Comparison of ENCODE assay signal across 9 cellular contexts in genomic region chr11:58958500-58958899, GRCh38. TPM values are rescaled to one million over a fixed set of nuclear protein-coding genes. Genes with fewer than 3 reads are reported as not detected.
A peak's percentile ranks its signal among the peaks of the same experiment; 100 is the strongest.
DNase-seq lines count a peak whose midpoint lies in the region; ATAC-seq and TF ChIP-seq lines count a peak whose summit lies in the region.
"Had no signal": no experiment of that assay in that cellular context is flagged by ENCODE, and none has a peak within 500 bp of the region (broad histone marks: within the 10 kb centered on the region; RNA-seq: fewer than 3 reads in every experiment).

No MANE protein-coding gene starts in this region.

- POLR2A ChIA-PET in CD4-positive, alpha-beta memory T cell (lab: Charles Lee; ENCODE audit: partially characterized antibody), result no interaction called here

- WGBS in aorta, 2 donors, result 57 to 64% methylated on average over 2 of the region's 2 CpGs

- no peak for ATAC-seq in aorta (ENCODE audit: low FRiP score)

- no peaks in the 10 kb centered on the region for H3K4me1 Mint-ChIP-seq in CD4-positive, alpha-beta memory T cell
- no peaks in the 10 kb centered on the region for H3K4me1 Mint-ChIP-seq in nephron

- H3K9me3 ChIP-seq in CD4-positive, alpha-beta memory T cell (ENCODE audit: control insufficient read depth in 1 of 2, low read length in 2 of 2), result no peaks in the 10 kb centered on the region
- no peaks in the 10 kb centered on the region for H3K9me3 ChIP-seq in breast epithelium
- H3K9me3 ChIP-seq in aorta (ENCODE audit: control insufficient read depth, low read length), result no peaks in the 10 kb centered on the region

- intact Hi-C loops in CD4-positive, alpha-beta memory T cell (cut with micrococcal nuclease), result loop anchor here (1.0 to 5.0 kb wide), 2 partner anchors 179 to 200 kb away; no protein-coding TSS in a partner anchor
- intact Hi-C loops in breast epithelium (cut with DNase I; ENCODE audit: low total_unique reads) (no loop called here), aorta (cut with DNase I) (no loop called here)

- no peak for TF ChIP-seq POLR2A in breast epithelium (IDR thresholded peaks at IDR 0.05)

- no peak overlapping the region for H3K27ac ChIP-seq in CD4-positive, alpha-beta memory T cell (ENCODE audit: low read depth, low read length)
- H3K27ac ChIP-seq in breast epithelium, result no peak overlapping the region
- H3K27ac ChIP-seq in aorta (ENCODE audit: low read depth in 1 of 2, low read length in 2 of 2), result no peak overlapping the region

- peaks cover 7 to 13% of the 10 kb centered on the region in 2 donors for H3K27me3 Mint-ChIP-seq in CD4-positive, alpha-beta memory T cell
- peaks cover 3% of the 10 kb centered on the region for H3K27me3 Mint-ChIP-seq in nephron (ENCODE audit: low read depth)

- peak in 3 of 5 donors; percentile 3 to 7 (median 5) for DNase-seq in CD4-positive, alpha-beta memory T cell
- DNase-seq in GM20000 (ENCODE audit: low spot score), result peak; percentile 60
- DNase-seq in NAMALWA (ENCODE audit: low spot score), result peak; percentile 70
- no peak for DNase-seq in breast epithelium (ENCODE audit: low spot score in 2 of 2)
- DNase-seq in SKM-1 treated with dmso at 0.1 percent for 144 hours (lab: John Stamatoyannopoulos, UW; ENCODE audit: unreplicated experiment), result no peak
- DNase-seq in NCI-H1694 treated with DMSO at 0.1 percent for 48 hours (lab: John Stamatoyannopoulos, UW), result no peak
- DNase-seq in aorta, result no peak

- no peak overlapping the region for H3K4me3 Mint-ChIP-seq in CD4-positive, alpha-beta memory T cell
- no peak overlapping the region for H3K4me3 Mint-ChIP-seq in nephron

- CTCF ChIA-PET in CD4-positive, alpha-beta memory T cell (lab: Charles Lee; ENCODE audit: partially characterized antibody), result interaction anchor here (1.1 to 1.2 kb wide), 2 partner anchors 9 to 200 kb away, joined by 3 to 5 read pairs; no protein-coding TSS in a partner anchor

- no peaks in the 10 kb centered on the region for H3K36me3 ChIP-seq in CD4-positive, alpha-beta memory T cell (ENCODE audit: insufficient read depth, low read length)
- H3K36me3 ChIP-seq in breast epithelium (no peaks in the 10 kb centered on the region), aorta (ENCODE audit: control insufficient read depth in 1 of 2, insufficient read depth in 2 of 2, low read length in 1 of 2) (no peaks in the 10 kb centered on the region)

- no peaks in the 10 kb centered on the region for H3K4me1 ChIP-seq in CD4-positive, alpha-beta memory T cell (ENCODE audit: insufficient read depth, low read length)
- no peaks in the 10 kb centered on the region for H3K4me1 ChIP-seq in breast epithelium
- no peaks in the 10 kb centered on the region for H3K4me1 ChIP-seq in aorta (ENCODE audit: control insufficient read depth in 1 of 2, insufficient read depth in 2 of 2, low read length in 2 of 2)

- H3K36me3 Mint-ChIP-seq in CD4-positive, alpha-beta memory T cell, result no peaks in the 10 kb centered on the region
- H3K36me3 Mint-ChIP-seq in nephron (ENCODE audit: low read depth), result no peaks in the 10 kb centered on the region

- no peak overlapping the region for H3K4me3 ChIP-seq in CD4-positive, alpha-beta memory T cell (ENCODE audit: low read length in 2 of 2)
- no peak overlapping the region for H3K4me3 ChIP-seq in breast epithelium
- H3K4me3 ChIP-seq in aorta (ENCODE audit: low read length in 2 of 2), result no peak overlapping the region

- no peak overlapping the region for H3K27ac Mint-ChIP-seq in CD4-positive, alpha-beta memory T cell
- H3K27ac Mint-ChIP-seq in nephron, result no peak overlapping the region

- no peaks in the 10 kb centered on the region for H3K27me3 ChIP-seq in CD4-positive, alpha-beta memory T cell (ENCODE audit: insufficient read depth, low read length)
- H3K27me3 ChIP-seq in breast epithelium (no peaks in the 10 kb centered on the region), aorta (ENCODE audit: control insufficient read depth in 1 of 2, insufficient read depth in 2 of 2, low read length in 1 of 2) (no peaks in the 10 kb centered on the region)

- TF ChIP-seq CTCF in GM20000 (IDR thresholded peaks at IDR 0.05; ENCODE audit: extremely low read depth, missing control alignments) (peak; percentile 16), breast epithelium (IDR thresholded peaks at IDR 0.05) (peak in 2 of 3 donors; percentile 17 to 37), nephron (IDR thresholded peaks at IDR 0.05; ENCODE audit: unreplicated experiment in 3 of 3) (peak in 2 of 3 experiments; percentile 11 to 31)

- H3K9me3 Mint-ChIP-seq in CD4-positive, alpha-beta memory T cell, result peaks cover 0 to 1% (median 0%) of the 10 kb centered on the region in 8 donors
- no peaks in the 10 kb centered on the region for H3K9me3 Mint-ChIP-seq in nephron

RNA-seq across cellular contexts. Expression of gene GLYATL1, which starts 19.2 kb away (rescaled TPM):
- total RNA-seq in CD4-positive, alpha-beta memory T cell, result not detected
- not detected for polyA plus RNA-seq in CD4-positive, alpha-beta memory T cell
- total RNA-seq in breast epithelium (1 to 10 TPM in 1 of 3 donors, under 1 TPM in 1, not detected in 1; 0.73 to 1.6 TPM), aorta (not detected)
- not detected for polyA plus RNA-seq in aorta
- total RNA-seq: subcutaneous adipose tissue had no signal

Comparison
In these comparisons a context has a peak if more than half of its experiments do, and no peak if none do; other contexts are left out.
1. DNase-seq: peak in CD4-positive, alpha-beta memory T cell (3 of 5), GM20000 (single experiment) and NAMALWA (single experiment); none in breast epithelium (0 of 2), SKM-1 treated with dmso at 0.1 percent for 144 hours (single experiment), NCI-H1694 treated with DMSO at 0.1 percent for 48 hours (single experiment) and aorta (0 of 2).
2. Peak in every context shown above with its lines, with median percentiles within 50 percentile points of each other: CTCF ChIP-seq.